ENCODE assay signal across 1 cellular context in the genomic region with DNA sequence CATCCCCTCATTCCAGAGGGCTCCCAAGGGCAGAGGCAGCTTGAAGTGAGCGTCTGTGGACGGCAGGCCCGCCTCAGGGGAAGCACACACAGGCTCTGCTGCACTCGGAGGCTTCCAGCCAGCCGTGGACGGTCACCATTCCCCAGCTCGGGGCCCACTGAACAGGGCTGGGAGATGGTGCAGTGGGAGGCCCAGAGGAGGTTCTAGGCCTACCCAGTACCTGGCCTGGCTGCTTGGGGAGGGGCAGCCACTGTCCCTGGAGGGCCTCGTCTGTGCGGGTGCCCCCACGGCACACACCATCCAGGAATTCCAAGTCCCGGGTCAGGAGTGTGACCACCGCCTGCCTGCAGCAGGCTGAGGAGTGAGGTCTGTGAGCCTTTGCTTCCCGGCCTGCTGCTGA.
TF ChIP-seq lines count a peak whose summit lies in the region.

No MANE protein-coding gene starts in this region.

TF ChIP-seq in H1, 55 proteins besides CTCF, POLR2A, EP300 and RAD21:
- TF ChIP-seq SIRT6 (IDR thresholded peaks at IDR 0.05; ENCODE audit: low read length) (no peak), CBX8 (IDR thresholded peaks at IDR 0.05; ENCODE audit: borderline replicate concordance, low read depth, low read length) (no peak), SRF (IDR thresholded peaks at IDR 0.05; ENCODE audit: low read depth, low read length) (no peak), RFX5 (IDR thresholded peaks at IDR 0.05; ENCODE audit: borderline replicate concordance, low read depth, low read length) (no peak), CEBPB (IDR thresholded peaks at IDR 0.05; ENCODE audit: low read depth, low read length) (no peak), RNF2 (IDR thresholded peaks at IDR 0.05; ENCODE audit: borderline replicate concordance, low read depth, low read length, missing control alignments, poor library complexity, severe bottlenecking) (no peak), CREB1 (IDR thresholded peaks at IDR 0.05) (no peak), KDM4A (IDR thresholded peaks at IDR 0.05; ENCODE audit: low read depth, low read length, severe bottlenecking) (no peak), NRF1 (IDR thresholded peaks at IDR 0.05; ENCODE audit: low read depth, low read length) (no peak), TCF12 (IDR thresholded peaks at IDR 0.05; ENCODE audit: low read depth, low read length) (no peak), SIX5 (IDR thresholded peaks at IDR 0.05; ENCODE audit: low read depth, low read length) (no peak), FOSL1 (IDR thresholded peaks at IDR 0.05; ENCODE audit: insufficient read depth, low read depth, low read length) (no peak), ZNF274 (IDR thresholded peaks at IDR 0.05; ENCODE audit: borderline replicate concordance, extremely low read depth, low read length) (no peak), JUN (IDR thresholded peaks at IDR 0.05; ENCODE audit: low read depth, low read length) (no peak), SP2 (IDR thresholded peaks at IDR 0.05; ENCODE audit: low read length) (no peak), EGR1 (IDR thresholded peaks at IDR 0.05; ENCODE audit: borderline replicate concordance, low read depth, low read length) (no peak), CBX5 (IDR thresholded peaks at IDR 0.05; ENCODE audit: low read depth, low read length) (no peak), CHD1 (IDR thresholded peaks at IDR 0.05; ENCODE audit: low read depth, low read length) (no peak)
- TF ChIP-seq, protein P1, sequence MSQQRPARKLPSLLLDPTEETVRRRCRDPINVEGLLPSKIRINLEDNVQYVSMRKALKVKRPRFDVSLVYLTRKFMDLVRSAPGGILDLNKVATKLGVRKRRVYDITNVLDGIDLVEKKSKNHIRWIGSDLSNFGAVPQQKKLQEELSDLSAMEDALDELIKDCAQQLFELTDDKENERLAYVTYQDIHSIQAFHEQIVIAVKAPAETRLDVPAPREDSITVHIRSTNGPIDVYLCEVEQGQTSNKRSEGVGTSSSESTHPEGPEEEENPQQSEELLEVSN (IDR thresholded peaks at IDR 0.05), result no peak
- TF ChIP-seq, protein P2, sequence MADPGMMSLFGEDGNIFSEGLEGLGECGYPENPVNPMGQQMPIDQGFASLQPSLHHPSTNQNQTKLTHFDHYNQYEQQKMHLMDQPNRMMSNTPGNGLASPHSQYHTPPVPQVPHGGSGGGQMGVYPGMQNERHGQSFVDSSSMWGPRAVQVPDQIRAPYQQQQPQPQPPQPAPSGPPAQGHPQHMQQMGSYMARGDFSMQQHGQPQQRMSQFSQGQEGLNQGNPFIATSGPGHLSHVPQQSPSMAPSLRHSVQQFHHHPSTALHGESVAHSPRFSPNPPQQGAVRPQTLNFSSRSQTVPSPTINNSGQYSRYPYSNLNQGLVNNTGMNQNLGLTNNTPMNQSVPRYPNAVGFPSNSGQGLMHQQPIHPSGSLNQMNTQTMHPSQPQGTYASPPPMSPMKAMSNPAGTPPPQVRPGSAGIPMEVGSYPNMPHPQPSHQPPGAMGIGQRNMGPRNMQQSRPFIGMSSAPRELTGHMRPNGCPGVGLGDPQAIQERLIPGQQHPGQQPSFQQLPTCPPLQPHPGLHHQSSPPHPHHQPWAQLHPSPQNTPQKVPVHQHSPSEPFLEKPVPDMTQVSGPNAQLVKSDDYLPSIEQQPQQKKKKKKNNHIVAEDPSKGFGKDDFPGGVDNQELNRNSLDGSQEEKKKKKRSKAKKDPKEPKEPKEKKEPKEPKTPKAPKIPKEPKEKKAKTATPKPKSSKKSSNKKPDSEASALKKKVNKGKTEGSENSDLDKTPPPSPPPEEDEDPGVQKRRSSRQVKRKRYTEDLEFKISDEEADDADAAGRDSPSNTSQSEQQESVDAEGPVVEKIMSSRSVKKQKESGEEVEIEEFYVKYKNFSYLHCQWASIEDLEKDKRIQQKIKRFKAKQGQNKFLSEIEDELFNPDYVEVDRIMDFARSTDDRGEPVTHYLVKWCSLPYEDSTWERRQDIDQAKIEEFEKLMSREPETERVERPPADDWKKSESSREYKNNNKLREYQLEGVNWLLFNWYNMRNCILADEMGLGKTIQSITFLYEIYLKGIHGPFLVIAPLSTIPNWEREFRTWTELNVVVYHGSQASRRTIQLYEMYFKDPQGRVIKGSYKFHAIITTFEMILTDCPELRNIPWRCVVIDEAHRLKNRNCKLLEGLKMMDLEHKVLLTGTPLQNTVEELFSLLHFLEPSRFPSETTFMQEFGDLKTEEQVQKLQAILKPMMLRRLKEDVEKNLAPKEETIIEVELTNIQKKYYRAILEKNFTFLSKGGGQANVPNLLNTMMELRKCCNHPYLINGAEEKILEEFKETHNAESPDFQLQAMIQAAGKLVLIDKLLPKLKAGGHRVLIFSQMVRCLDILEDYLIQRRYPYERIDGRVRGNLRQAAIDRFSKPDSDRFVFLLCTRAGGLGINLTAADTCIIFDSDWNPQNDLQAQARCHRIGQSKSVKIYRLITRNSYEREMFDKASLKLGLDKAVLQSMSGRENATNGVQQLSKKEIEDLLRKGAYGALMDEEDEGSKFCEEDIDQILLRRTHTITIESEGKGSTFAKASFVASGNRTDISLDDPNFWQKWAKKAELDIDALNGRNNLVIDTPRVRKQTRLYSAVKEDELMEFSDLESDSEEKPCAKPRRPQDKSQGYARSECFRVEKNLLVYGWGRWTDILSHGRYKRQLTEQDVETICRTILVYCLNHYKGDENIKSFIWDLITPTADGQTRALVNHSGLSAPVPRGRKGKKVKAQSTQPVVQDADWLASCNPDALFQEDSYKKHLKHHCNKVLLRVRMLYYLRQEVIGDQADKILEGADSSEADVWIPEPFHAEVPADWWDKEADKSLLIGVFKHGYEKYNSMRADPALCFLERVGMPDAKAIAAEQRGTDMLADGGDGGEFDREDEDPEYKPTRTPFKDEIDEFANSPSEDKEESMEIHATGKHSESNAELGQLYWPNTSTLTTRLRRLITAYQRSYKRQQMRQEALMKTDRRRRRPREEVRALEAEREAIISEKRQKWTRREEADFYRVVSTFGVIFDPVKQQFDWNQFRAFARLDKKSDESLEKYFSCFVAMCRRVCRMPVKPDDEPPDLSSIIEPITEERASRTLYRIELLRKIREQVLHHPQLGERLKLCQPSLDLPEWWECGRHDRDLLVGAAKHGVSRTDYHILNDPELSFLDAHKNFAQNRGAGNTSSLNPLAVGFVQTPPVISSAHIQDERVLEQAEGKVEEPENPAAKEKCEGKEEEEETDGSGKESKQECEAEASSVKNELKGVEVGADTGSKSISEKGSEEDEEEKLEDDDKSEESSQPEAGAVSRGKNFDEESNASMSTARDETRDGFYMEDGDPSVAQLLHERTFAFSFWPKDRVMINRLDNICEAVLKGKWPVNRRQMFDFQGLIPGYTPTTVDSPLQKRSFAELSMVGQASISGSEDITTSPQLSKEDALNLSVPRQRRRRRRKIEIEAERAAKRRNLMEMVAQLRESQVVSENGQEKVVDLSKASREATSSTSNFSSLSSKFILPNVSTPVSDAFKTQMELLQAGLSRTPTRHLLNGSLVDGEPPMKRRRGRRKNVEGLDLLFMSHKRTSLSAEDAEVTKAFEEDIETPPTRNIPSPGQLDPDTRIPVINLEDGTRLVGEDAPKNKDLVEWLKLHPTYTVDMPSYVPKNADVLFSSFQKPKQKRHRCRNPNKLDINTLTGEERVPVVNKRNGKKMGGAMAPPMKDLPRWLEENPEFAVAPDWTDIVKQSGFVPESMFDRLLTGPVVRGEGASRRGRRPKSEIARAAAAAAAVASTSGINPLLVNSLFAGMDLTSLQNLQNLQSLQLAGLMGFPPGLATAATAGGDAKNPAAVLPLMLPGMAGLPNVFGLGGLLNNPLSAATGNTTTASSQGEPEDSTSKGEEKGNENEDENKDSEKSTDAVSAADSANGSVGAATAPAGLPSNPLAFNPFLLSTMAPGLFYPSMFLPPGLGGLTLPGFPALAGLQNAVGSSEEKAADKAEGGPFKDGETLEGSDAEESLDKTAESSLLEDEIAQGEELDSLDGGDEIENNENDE (IDR thresholded peaks at IDR 0.05; ENCODE audit: insufficient replicate concordance, low read length), result no peak
